In the genomic region with DNA sequence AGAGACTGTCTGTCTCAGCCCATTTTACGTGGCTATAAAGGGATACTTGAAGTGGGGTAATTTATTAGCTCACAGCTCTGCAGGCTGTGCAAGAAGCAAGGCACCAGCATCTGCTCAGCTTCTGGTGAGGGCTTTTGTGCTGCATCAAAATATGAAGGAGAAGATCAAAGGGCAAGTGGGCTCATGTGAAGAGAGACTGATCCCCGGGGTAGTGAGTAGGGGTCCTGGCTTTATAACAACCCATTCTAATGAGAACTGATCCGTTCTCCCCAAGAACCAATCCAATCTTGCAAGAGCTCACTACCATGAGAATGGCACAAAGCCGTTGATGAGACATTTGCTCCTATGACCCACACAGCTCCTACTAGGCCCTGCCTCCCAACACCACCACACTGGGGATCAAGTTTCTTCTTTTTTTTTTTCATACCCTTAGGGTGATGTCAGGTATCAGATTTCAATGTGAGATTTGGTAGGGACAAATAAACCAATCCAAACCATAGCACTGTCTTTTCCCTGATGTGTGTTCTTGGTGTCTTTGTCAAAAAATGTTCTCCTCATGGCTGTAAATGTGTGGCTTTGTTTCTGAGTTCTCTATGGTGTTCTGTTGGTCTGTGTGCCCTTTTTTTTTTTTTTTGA, we compare ENCODE assay signal across 8 cellular contexts.
DNase-seq lines count a peak whose midpoint lies in the region; ATAC-seq, FAIRE-seq and TF ChIP-seq lines count a peak whose summit lies in the region.

No MANE protein-coding gene starts in this region.

- H3K4me2 ChIP-seq in neural progenitor cell = no peak overlapping the region

- peak; percentile 47 for FAIRE-seq in bronchial epithelial cell (lab: Jason Lieb, UNC)

- H3K9me3 ChIP-seq in neural progenitor cell (ENCODE audit: low read depth) = no peaks in the 10 kb centered on the region
- H3K9me3 ChIP-seq in esophagus muscularis mucosa = no peaks in the 10 kb centered on the region

- peaks cover 9% of the 10 kb centered on the region for H3F3A ChIP-seq in neural progenitor cell (ENCODE audit: low read depth)

- intact Hi-C loops in esophagus muscularis mucosa (cut with DNase I) = no loop called here

- no peaks in the 10 kb centered on the region for H3K79me2 ChIP-seq in neural progenitor cell (ENCODE audit: low read depth)

- H3K4me3 ChIP-seq in bronchial epithelial cell (ENCODE audit: low read depth, low read length) = no peak overlapping the region
- no peak overlapping the region for H3K4me3 ChIP-seq in neural progenitor cell
- H3K4me3 ChIP-seq in esophagus muscularis mucosa = no peak overlapping the region

- H2AFZ ChIP-seq in neural progenitor cell (replicated peaks) = no peak overlapping the region

- peaks cover 10% of the 10 kb centered on the region for H3K4me1 Mint-ChIP-seq in neural progenitor cell

- H3K9me3 Mint-ChIP-seq in neural progenitor cell = no peaks in the 10 kb centered on the region

- no peaks in the 10 kb centered on the region for H3K27me3 Mint-ChIP-seq in neural progenitor cell (ENCODE audit: insufficient read depth, low read depth)

- H3K9ac ChIP-seq in neural progenitor cell = no peak overlapping the region

- peaks cover 19% of the 10 kb centered on the region for H3K36me3 Mint-ChIP-seq in neural progenitor cell

- ATAC-seq in HG02852 (IDR thresholded peaks at IDR 0.05; ENCODE audit: unreplicated experiment) (no peak), GM19455 (IDR thresholded peaks at IDR 0.05; ENCODE audit: unreplicated experiment) (no peak)

- TF ChIP-seq EP300 in esophagus muscularis mucosa (IDR thresholded peaks at IDR 0.05) = no peak

- TF ChIP-seq POLR2A in esophagus muscularis mucosa (IDR thresholded peaks at IDR 0.05; ENCODE audit: low read depth) = no peak

- H3K27ac ChIP-seq in neural progenitor cell (no peak overlapping the region), esophagus muscularis mucosa (replicated peaks in 1 of 4) (no peak overlapping the region)

- H3K4me3 Mint-ChIP-seq in neural progenitor cell = no peak overlapping the region

- H3K27ac Mint-ChIP-seq in neural progenitor cell = peak overlapping the region; percentile 65

- 84% methylated on average over 4 of the region's 4 CpGs for WGBS in esophagus muscularis mucosa

- DNase-seq in EL (peak; percentile 72), NCI-H187 treated with DMSO at 0.1 percent for 48 hours (lab: John Stamatoyannopoulos, UW) (peak; percentile 29), bronchial epithelial cell (ENCODE audit: low read depth) (peak; percentile 59), neural progenitor cell (ENCODE audit: low spot score) (no peak), esophagus muscularis mucosa (ENCODE audit: extremely low spot score) (no peak), G401 (ENCODE audit: low spot score) (no peak)

- no peak for TF ChIP-seq CTCF in bronchial epithelial cell (IDR thresholded peaks at IDR 0.05; ENCODE audit: insufficient read depth, low read length, severe bottlenecking)
- no peak for TF ChIP-seq CTCF in neural progenitor cell (IDR thresholded peaks at IDR 0.05)
- no peak for TF ChIP-seq CTCF in esophagus muscularis mucosa (IDR thresholded peaks at IDR 0.05)

- no peaks in the 10 kb centered on the region for H3K27me3 ChIP-seq in bronchial epithelial cell (ENCODE audit: control insufficient read depth, insufficient read depth, low read length)
- H3K27me3 ChIP-seq in neural progenitor cell = no peaks in the 10 kb centered on the region
- H3K27me3 ChIP-seq in esophagus muscularis mucosa = no peaks in the 10 kb centered on the region

- H3K4me1 ChIP-seq in neural progenitor cell (no peaks in the 10 kb centered on the region), esophagus muscularis mucosa (peaks cover 0 to 8% (median 5%) of the 10 kb centered on the region in 4 donors)

- H3K36me3 ChIP-seq in bronchial epithelial cell (ENCODE audit: control insufficient read depth, insufficient read depth, low read length) = peaks cover 28% of the 10 kb centered on the region
- H3K36me3 ChIP-seq in neural progenitor cell = no peaks in the 10 kb centered on the region
- peaks cover 56 to 92% (median 81%) of the 10 kb centered on the region in 4 donors for H3K36me3 ChIP-seq in esophagus muscularis mucosa

- no peaks in the 10 kb centered on the region for H4K20me1 ChIP-seq in neural progenitor cell (ENCODE audit: low read depth)

- in situ Hi-C loops in G401 (cut with HindIII; ENCODE audit: low sequenced_read_pairs) = no loop called here

Comparison
In these comparisons a context has a peak if more than half of its experiments do, and no peak if none do; other contexts are left out.
1. DNase-seq: peak in EL (single experiment), NCI-H187 treated with DMSO at 0.1 percent for 48 hours (single experiment) and bronchial epithelial cell (single experiment); none in neural progenitor cell (single experiment), esophagus muscularis mucosa (single experiment) and G401 (single experiment).